ENCODE assay signal across 24 cellular contexts in genomic region chr9:125950880-125951471, GRCh38.
"Had no signal": no experiment of that assay in that cellular context is flagged by ENCODE, and none has a peak within 500 bp of the region (broad histone marks: within the 10 kb centered on the region; RNA-seq: fewer than 3 reads in every experiment).

No MANE protein-coding gene starts in this region.

- H3K36me3 ChIP-seq: left lung had no signal

- H3K4me1 ChIP-seq: body of pancreas, left lung, tibial artery had no signal

- H3K27me3 ChIP-seq: body of pancreas, cardiac muscle cell, left lung, tibial artery had no signal

- ATAC-seq: activated CD8-positive, alpha-beta T cell treated with anti-CD3 and anti-CD28 coated beads, Interleukin-2, amount 10 ng/mL, durations not matched to agents 7 days and 5 days; activated naive CD8-positive, alpha-beta T cell treated with anti-CD3 and anti-CD28 coated beads, Interleukin-2, amount 50 U/mL, for 24 hours; body of pancreas; left lung; naive thymus-derived CD4-positive, alpha-beta T cell; sciatic nerve; stimulated activated effector memory CD8-positive, alpha-beta T cell treated with anti-CD3 and anti-CD28 coated beads, Interleukin-12 subunit alpha, Interleukin-12 subunit beta, amount 100 ng/mL, for 72 hours; stimulated activated naive CD8-positive, alpha-beta T cell treated with anti-CD3 and anti-CD28 coated beads, Interleukin-15, amount 100 ng/mL, for 72 hours had no signal

- H3K4me3 ChIP-seq: body of pancreas, cardiac muscle cell, left lung, lung, tibial artery had no signal

- DNase-seq: activated CD4-positive, alpha-beta T cell treated with anti-CD3 and anti-CD28 coated beads, Interleukin-2, amount 10 ng/mL, durations not matched to agents 7 days and 5 days; activated CD4-positive, CD25-positive, alpha-beta regulatory T cell treated with anti-CD3 and anti-CD28 coated beads, Interleukin-2, amount 50 U/mL, for 72 hours; activated CD8-positive, alpha-beta T cell treated with anti-CD3 and anti-CD28 coated beads, Interleukin-2, amount 10 ng/mL, durations not matched to agents 7 days and 5 days; activated gamma-delta T cell; activated naive CD4-positive, alpha-beta T cell treated with anti-CD3 and anti-CD28 coated beads, Interleukin-2, amount 50 U/mL, for 16 hours; activated naive CD8-positive, alpha-beta T cell treated with anti-CD3 and anti-CD28 coated beads, Interleukin-2, amount 50 U/mL, for 24 hours; anterior cingulate cortex; body of pancreas; cortex of kidney; foreskin melanocyte; immature natural killer cell; left lung; naive thymus-derived CD4-positive, alpha-beta T cell; occipital lobe; small intestine; stimulated activated CD4-positive, alpha-beta T cell treated with anti-CD3 and anti-CD28 coated beads, Interleukin-2, amount 100 ng/mL, for 24 hours; stimulated activated naive CD8-positive, alpha-beta T cell treated with anti-CD3 and anti-CD28 coated beads, Interleukin-15, amount 100 ng/mL, for 72 hours; T-helper 2 cell; tibial artery had no signal

- H3K27ac ChIP-seq: body of pancreas, cardiac muscle cell, left lung, tibial artery, VCaP had no signal
